ENCODE assay signal across 17 cellular contexts in genomic region chr13:29516012-29516411, GRCh38.
DNase-seq lines count a peak whose midpoint lies in the region; TF ChIP-seq lines count a peak whose summit lies in the region.
"Had no signal": no experiment of that assay in that cellular context is flagged by ENCODE, and none has a peak within 500 bp of the region (broad histone marks: within the 10 kb centered on the region; RNA-seq: fewer than 3 reads in every experiment).

No MANE protein-coding gene starts in this region.

- no peak overlapping the region for H3K4ac ChIP-seq in trophoblast cell (ENCODE audit: low read depth, low read length)

- no peak overlapping the region for H3K23ac ChIP-seq in trophoblast cell (ENCODE audit: low read length)

- H3K36me3 ChIP-seq in brain microvascular endothelial cell (replicated peaks) (peaks cover 75% of the 10 kb centered on the region), trophoblast cell (ENCODE audit: control insufficient read depth in 1 of 2, insufficient read depth in 2 of 2, low read length in 2 of 2) (peaks cover 57 to 75% of the 10 kb centered on the region in 2 experiments), ascending aorta (peaks cover 43 to 56% of the 10 kb centered on the region in 2 donors), thyroid gland (peaks cover 6 to 10% of the 10 kb centered on the region in 2 donors)

- no peak for TF ChIP-seq POLR2A in thyroid gland (IDR thresholded peaks at IDR 0.05)

- H3K9me3 ChIP-seq in trophoblast cell (ENCODE audit: insufficient read depth, low read depth, low read length) (peaks cover 2% of the 10 kb centered on the region), ascending aorta (no peaks in the 10 kb centered on the region), thyroid gland (no peaks in the 10 kb centered on the region)
- H3K9me3 ChIP-seq: A549, BLaER1 had no signal

- peak overlapping the region; percentile 29 for H3K14ac ChIP-seq in trophoblast cell (ENCODE audit: low read length)

- H4K12ac ChIP-seq in trophoblast cell (ENCODE audit: low read depth, low read length), result no peak overlapping the region

- no peaks in the 10 kb centered on the region for H3K27me3 Mint-ChIP-seq in activated T-cell treated with anti-CD3 and anti-CD28 coated beads, Interleukin-2, amount 50 U/mL, for 24 hours
- H3K27me3 Mint-ChIP-seq: CD4-positive, alpha-beta memory T cell had no signal

- peak overlapping the region; percentile 25 for H2BK12ac ChIP-seq in trophoblast cell (ENCODE audit: low read length)

- DNase-seq in activated T-cell treated with anti-CD3 and anti-CD28 coated beads, Interleukin-2, amount 50 U/mL, for 1 hour, result peak; percentile 10
- DNase-seq in activated T-cell treated with anti-CD3 and anti-CD28 coated beads, Interleukin-2, amount 50 U/mL, for 24 hours, result no peak
- no peak for DNase-seq in brain microvascular endothelial cell
- DNase-seq in fibroblast of pulmonary artery (ENCODE audit: low read depth), result peak; percentile 44
- DNase-seq in trophoblast cell, result no peak
- DNase-seq in ascending aorta (ENCODE audit: low spot score in 2 of 2), result no peak
- no peak for DNase-seq in NCI-H1694 (lab: John Stamatoyannopoulos, UW)
- DNase-seq in thyroid gland, result no peak
- DNase-seq: CD4-positive, alpha-beta memory T cell; DMS153; DMS79 treated with DMSO at 0.1 percent for 48 hours; GF-D8; H9 had no signal

- intact Hi-C loops in ascending aorta (cut with DNase I) (no loop called here), thyroid gland (cut with DNase I) (no loop called here)

- in situ Hi-C loops in brain microvascular endothelial cell (cut with HindIII; ENCODE audit: low pct_ligation_motif_present, low sequenced_read_pairs), result no loop called here

- no peak overlapping the region for H3K4me3 Mint-ChIP-seq in activated T-cell treated with anti-CD3 and anti-CD28 coated beads, Interleukin-2, amount 50 U/mL, for 24 hours
- H3K4me3 Mint-ChIP-seq: CD14-positive monocyte; CD4-positive, alpha-beta memory T cell; H9 had no signal

- H3K27me3 ChIP-seq in brain microvascular endothelial cell (replicated peaks) (no peaks in the 10 kb centered on the region), trophoblast cell (ENCODE audit: insufficient read depth, low read length) (no peaks in the 10 kb centered on the region), ascending aorta (no peaks in the 10 kb centered on the region), thyroid gland (no peaks in the 10 kb centered on the region)
- H3K27me3 ChIP-seq: BLaER1 had no signal

- no peak overlapping the region for H3K4me2 ChIP-seq in trophoblast cell (ENCODE audit: low read length)
- H3K4me2 ChIP-seq: A549, BLaER1 had no signal

- H3K18ac ChIP-seq in trophoblast cell (ENCODE audit: low read length), result peak overlapping the region; percentile 18

- H2BK120ac ChIP-seq in trophoblast cell (ENCODE audit: insufficient read depth, low read length, poor library complexity), result no peak overlapping the region

- TF ChIP-seq CTCF in brain microvascular endothelial cell (IDR thresholded peaks at IDR 0.05; ENCODE audit: low read depth, low read length, missing control alignments) (no peak), fibroblast of pulmonary artery (IDR thresholded peaks at IDR 0.05; ENCODE audit: low read length, missing control alignments) (no peak), ascending aorta (IDR thresholded peaks at IDR 0.05) (no peak), thyroid gland (IDR thresholded peaks at IDR 0.05) (no peak)

- WGBS in trophoblast cell (ENCODE audit: extremely low coverage, insufficient coverage, insufficient read length), result no CpG with 5 or more reads among the region's 11 CpGs
- 95 to 96% methylated on average over 11 of the region's 11 CpGs for WGBS in thyroid gland, 2 donors

- no peak overlapping the region for H3K27ac Mint-ChIP-seq in activated T-cell treated with anti-CD3 and anti-CD28 coated beads, Interleukin-2, amount 50 U/mL, for 24 hours
- H3K27ac Mint-ChIP-seq: CD4-positive, alpha-beta memory T cell; H9 had no signal

- H3K4me3 ChIP-seq in brain microvascular endothelial cell (ENCODE audit: low read depth, low read length) (no peak overlapping the region), fibroblast of pulmonary artery (replicated peaks; ENCODE audit: low read depth, low read length) (no peak overlapping the region), trophoblast cell (ENCODE audit: low read depth, low read length) (peak overlapping the region; percentile 12), ascending aorta (no peak overlapping the region), thyroid gland (replicated peaks in 1 of 3) (no peak overlapping the region)
- H3K4me3 ChIP-seq: A549, BLaER1 had no signal

- H3K4me1 ChIP-seq in trophoblast cell (ENCODE audit: control insufficient read depth in 1 of 2, insufficient read depth in 2 of 2, low read length in 2 of 2) (peaks cover 26 to 28% of the 10 kb centered on the region in 2 experiments), ascending aorta (no peaks in the 10 kb centered on the region), thyroid gland (no peaks in the 10 kb centered on the region)
- H3K4me1 ChIP-seq: A549 had no signal

- no peak overlapping the region for H2BK5ac ChIP-seq in trophoblast cell (ENCODE audit: low read depth, low read length, poor library complexity)

- H3K4me1 Mint-ChIP-seq in activated T-cell treated with anti-CD3 and anti-CD28 coated beads, Interleukin-2, amount 50 U/mL, for 24 hours (ENCODE audit: low read depth), result peaks cover 2% of the 10 kb centered on the region
- H3K4me1 Mint-ChIP-seq: CD14-positive monocyte; CD4-positive, alpha-beta memory T cell had no signal

- H2AFZ ChIP-seq in trophoblast cell (ENCODE audit: insufficient read depth, low read length, poor library complexity), result no peak overlapping the region

- peak overlapping the region; percentile 11 for H4K91ac ChIP-seq in trophoblast cell (ENCODE audit: low read depth, low read length)

- no peak overlapping the region for H4K8ac ChIP-seq in trophoblast cell (ENCODE audit: low read depth, low read length)

- peaks cover 99% of the 10 kb centered on the region for H3K36me3 Mint-ChIP-seq in activated T-cell treated with anti-CD3 and anti-CD28 coated beads, Interleukin-2, amount 50 U/mL, for 24 hours (ENCODE audit: low read depth)

- H3K9ac ChIP-seq in trophoblast cell (ENCODE audit: low read length), result no peak overlapping the region
- H3K9ac ChIP-seq: BLaER1 had no signal

- H3K79me2 ChIP-seq in trophoblast cell (ENCODE audit: control insufficient read depth, insufficient read depth, low read length, poor library complexity), result no peaks in the 10 kb centered on the region

- peaks cover 28% of the 10 kb centered on the region for H3K79me1 ChIP-seq in trophoblast cell (ENCODE audit: low read length)

- no peak overlapping the region for H2AK5ac ChIP-seq in trophoblast cell (ENCODE audit: low read length)

- H3K27ac ChIP-seq in brain microvascular endothelial cell, result peak overlapping the region; percentile 47
- H3K27ac ChIP-seq in trophoblast cell (ENCODE audit: low read depth, low read length), result no peak overlapping the region
- H3K27ac ChIP-seq in ascending aorta, result no peak overlapping the region
- no peak overlapping the region for H3K27ac ChIP-seq in thyroid gland
- H3K27ac ChIP-seq: 22Rv1, A549, BLaER1 had no signal

- no peaks in the 10 kb centered on the region for H3K9me3 Mint-ChIP-seq in activated T-cell treated with anti-CD3 and anti-CD28 coated beads, Interleukin-2, amount 50 U/mL, for 24 hours
- H3K9me3 Mint-ChIP-seq: CD4-positive, alpha-beta memory T cell; H9 had no signal

Comparison
In these comparisons a context has a peak if more than half of its experiments do, and no peak if none do; other contexts are left out.
1. DNase-seq: peak in activated T-cell treated with anti-CD3 and anti-CD28 coated beads, Interleukin-2, amount 50 U/mL, for 1 hour (single experiment) and fibroblast of pulmonary artery (single experiment); none in activated T-cell treated with anti-CD3 and anti-CD28 coated beads, Interleukin-2, amount 50 U/mL, for 24 hours (single experiment), brain microvascular endothelial cell (single experiment), trophoblast cell (0 of 2), ascending aorta (0 of 2), NCI-H1694 (single experiment) and thyroid gland (0 of 2).